Comparison of ENCODE assay signal across 11 cellular contexts in the genomic region with DNA sequence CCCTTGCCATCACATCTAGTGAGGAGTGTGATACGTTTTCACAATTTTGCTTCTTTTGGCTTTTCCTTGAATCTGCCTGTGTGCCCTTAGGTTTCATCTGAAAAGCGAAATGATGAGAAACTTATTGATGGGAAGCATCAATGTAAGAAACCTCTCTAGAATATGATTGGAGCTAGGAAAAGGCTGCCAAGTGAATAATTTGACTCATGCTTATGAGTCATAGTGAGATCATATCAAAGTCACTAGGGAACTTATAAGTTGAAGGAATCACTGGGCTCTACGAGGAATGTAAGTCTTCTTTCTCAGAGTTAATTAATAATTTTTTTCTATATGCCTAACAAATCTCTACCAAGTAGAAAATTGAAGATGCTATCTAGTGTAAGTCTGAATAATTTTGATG. TPM values are rescaled to one million over a fixed set of nuclear protein-coding genes. Genes with fewer than 3 reads are reported as not detected.
A peak's percentile ranks its signal among the peaks of the same experiment; 100 is the strongest.
DNase-seq lines count a peak whose midpoint lies in the region; ATAC-seq and TF ChIP-seq lines count a peak whose summit lies in the region.
"Had no signal": no experiment of that assay in that cellular context is flagged by ENCODE, and none has a peak within 500 bp of the region (broad histone marks: within the 10 kb centered on the region; RNA-seq: fewer than 3 reads in every experiment).

No MANE protein-coding gene starts in this region.

- no peaks in the 10 kb centered on the region for H3K27me3 ChIP-seq in endodermal cell (ENCODE audit: control insufficient read depth, insufficient read depth, low read length, poor library complexity, severe bottlenecking)
- H3K27me3 ChIP-seq in psoas muscle (ENCODE audit: insufficient read depth in 3 of 3, low read length in 2 of 3): no peaks in the 10 kb centered on the region
- H3K27me3 ChIP-seq: heart right ventricle had no signal

- intact Hi-C loops in psoas muscle (cut with DNase I): no loop called here

- H3K36me3 Mint-ChIP-seq in endodermal cell (ENCODE audit: low read depth) (peaks cover 38% of the 10 kb centered on the region), endothelial cell (ENCODE audit: low read depth, unreplicated experiment) (peaks cover 7% of the 10 kb centered on the region)

- H3K9me3 ChIP-seq in endodermal cell (ENCODE audit: control insufficient read depth, low read length) (peaks cover 5% of the 10 kb centered on the region), psoas muscle (no peaks in the 10 kb centered on the region)
- H3K9me3 ChIP-seq: heart right ventricle had no signal

- H3K4me3 ChIP-seq in endodermal cell (ENCODE audit: low read length): no peak overlapping the region
- H3K4me3 ChIP-seq in psoas muscle: no peak overlapping the region
- H3K4me3 ChIP-seq: heart right ventricle had no signal

- H3K4me1 Mint-ChIP-seq in endodermal cell (peaks cover 7% of the 10 kb centered on the region), endothelial cell (ENCODE audit: unreplicated experiment) (peaks cover 6% of the 10 kb centered on the region)

- WGBS in endodermal cell (ENCODE audit: insufficient coverage in 1 of 2, insufficient read length in 1 of 2), 2 experiments: 87 to 95% methylated on average over 2 of the region's 3 CpGs
- 74 to 79% (median 74%) methylated on average over 3 of the region's 3 CpGs for WGBS in psoas muscle, 3 donors

- H3K36me3 ChIP-seq in endodermal cell (ENCODE audit: control insufficient read depth, insufficient read depth, low read length) (peaks cover 10% of the 10 kb centered on the region), psoas muscle (ENCODE audit: insufficient read depth in 1 of 2, low read depth in 1 of 2) (peaks cover 0 to 13% of the 10 kb centered on the region in 2 donors)

- H3K4me1 ChIP-seq in endodermal cell (ENCODE audit: control insufficient read depth, insufficient read depth, low read length): no peaks in the 10 kb centered on the region
- H3K4me1 ChIP-seq in psoas muscle: peaks cover 17% of the 10 kb centered on the region

- H3K27ac Mint-ChIP-seq in endodermal cell: no peak overlapping the region
- no peak overlapping the region for H3K27ac Mint-ChIP-seq in endothelial cell (ENCODE audit: unreplicated experiment)
- H3K27ac Mint-ChIP-seq: naive thymus-derived CD4-positive, alpha-beta T cell had no signal

- H3K27ac ChIP-seq in endodermal cell (ENCODE audit: low read depth, low read length) (no peak overlapping the region), psoas muscle (peak overlapping the region; percentile 13)

- no peak overlapping the region for H3K4me3 Mint-ChIP-seq in endodermal cell
- no peak overlapping the region for H3K4me3 Mint-ChIP-seq in endothelial cell (ENCODE audit: unreplicated experiment)
- H3K4me3 Mint-ChIP-seq: naive thymus-derived CD4-positive, alpha-beta T cell had no signal

- H3K9me3 Mint-ChIP-seq in endodermal cell (peaks cover 4% of the 10 kb centered on the region), endothelial cell (ENCODE audit: unreplicated experiment) (no peaks in the 10 kb centered on the region)

- ATAC-seq in psoas muscle: peak; percentile 56 to 85 (median 68)
- ATAC-seq: naive thymus-derived CD4-positive, alpha-beta T cell had no signal

- DNase-seq in EH (ENCODE audit: low read depth) (peak; percentile 90), NCI-H226 (peak; percentile 67), endodermal cell (peak; percentile 7), psoas muscle (no peak), mesenteric fat pad (ENCODE audit: low spot score) (no peak), OCI-M2 (lab: John Stamatoyannopoulos, UW; ENCODE audit: unreplicated experiment) (no peak), endothelial cell (ENCODE audit: low spot score) (no peak), anterior cingulate cortex (lab: John Stamatoyannopoulos, UW) (no peak)
- DNase-seq: heart right ventricle; naive thymus-derived CD4-positive, alpha-beta T cell; stimulated activated CD4-positive, alpha-beta T cell treated with anti-CD3 and anti-CD28 coated beads, Interleukin-4, amount 100 ng/mL, for 4 hours had no signal

- H3K27me3 Mint-ChIP-seq in endodermal cell (ENCODE audit: insufficient read depth) (no peaks in the 10 kb centered on the region), endothelial cell (ENCODE audit: unreplicated experiment) (peaks cover 6% of the 10 kb centered on the region)
- H3K27me3 Mint-ChIP-seq: naive thymus-derived CD4-positive, alpha-beta T cell had no signal

- no peak for TF ChIP-seq CTCF in endodermal cell (conservative IDR thresholded peaks at IDR 0.05)
- TF ChIP-seq CTCF in psoas muscle (IDR thresholded peaks at IDR 0.05): no peak
- TF ChIP-seq CTCF in endothelial cell (IDR thresholded peaks at IDR 0.05; ENCODE audit: unreplicated experiment): no peak

- H3K9ac ChIP-seq in endodermal cell (ENCODE audit: extremely low read depth, low read length, poor library complexity, severe bottlenecking): no peak overlapping the region

RNA-seq across cellular contexts. Expression of gene GLRX5, which starts 10.9 kb away (rescaled TPM):
- total RNA-seq in endodermal cell: 10 to 100 TPM; 62.4 to 63.4 TPM
- 73.3 TPM for polyA plus RNA-seq in endodermal cell (2013, experiment 1 of 2)
- 69.6 TPM for polyA plus RNA-seq in endodermal cell (2013, experiment 2 of 2)
- total RNA-seq in psoas muscle: 10 to 100 TPM; 46.9 to 97.6 (median 57.0) TPM
- polyA plus RNA-seq in psoas muscle: 10 to 100 TPM; 65.5 to 98.7 (median 68.4) TPM
- 34.2 TPM for total RNA-seq in mesenteric fat pad
- 40.3 TPM for total RNA-seq in endothelial cell (ENCODE audit: unreplicated experiment)

RNA-seq across cellular contexts. Expression of gene SYNE3, which starts 29.3 kb away (rescaled TPM):
- total RNA-seq in endodermal cell (1 to 10 TPM; 1.0 to 5.2 TPM), psoas muscle (1 to 10 TPM; 3.4 to 4.7 (median 4.1) TPM), mesenteric fat pad (179 TPM), endothelial cell (ENCODE audit: unreplicated experiment) (0.62 TPM)
- polyA plus RNA-seq in endodermal cell (2013, experiment 1 of 2): 0.61 TPM
- 0.87 TPM for polyA plus RNA-seq in endodermal cell (2013, experiment 2 of 2)
- polyA plus RNA-seq in psoas muscle: 1 to 10 TPM in 1 of 3 donors, under 1 TPM in 2; 0.45 to 1.3 (median 0.96) TPM

Comparison
In these comparisons a context has a peak if more than half of its experiments do, and no peak if none do; other contexts are left out.
1. DNase-seq: peak in EH (single experiment), NCI-H226 (single experiment) and endodermal cell (single experiment); none in psoas muscle (0 of 2), mesenteric fat pad (single experiment), OCI-M2 (single experiment), endothelial cell (single experiment) and anterior cingulate cortex (0 of 58).
2. RNA of gene SYNE3, which starts 29.3 kb away (total RNA-seq): 179 TPM in mesenteric fat pad (single experiment); 1.0 to 5.2 TPM in endodermal cell, 3.4 to 4.7 TPM in psoas muscle and 0.62 TPM in endothelial cell (single experiment); every median in the first group is over 10 times any median in the second.